21 cellular contexts compared by ENCODE assay signal in genomic region chr7:46344533-46344932, GRCh38.
"Had no signal": no experiment of that assay in that cellular context is flagged by ENCODE, and none has a peak within 500 bp of the region (broad histone marks: within the 10 kb centered on the region; RNA-seq: fewer than 3 reads in every experiment).

No MANE protein-coding gene starts in this region.

- H3K9me3 ChIP-seq: SK-N-SH had no signal

- H3K27ac ChIP-seq: KMS-11, RWPE1 had no signal

- ATAC-seq: HepG2, K562 had no signal

- DNase-seq: Kasumi-1, MM.1S, NCI-H1092 treated with DMSO at 0.1 percent for 48 hours, NCI-H1436, NCI-H187, NCI-H2029, NCI-H2081 treated with DMSO at 0.1 percent for 48 hours, NCI-H2171, NCI-H226, NCI-H446, NCI-H510A, NCI-H524 treated with DMSO at 0.1 percent for 48 hours, NCI-H69, NCI-H774, OCI-M1, SHP77, SK-N-SH had no signal

- H3K9ac ChIP-seq: KMS-11, SK-N-SH had no signal

- H3K4me3 ChIP-seq: K562 had no signal

- H3K9me2 ChIP-seq: SK-N-SH had no signal

- H3K4me2 ChIP-seq: KMS-11, SK-N-SH had no signal
